8 cellular contexts compared by ENCODE assay signal in the genomic region with DNA sequence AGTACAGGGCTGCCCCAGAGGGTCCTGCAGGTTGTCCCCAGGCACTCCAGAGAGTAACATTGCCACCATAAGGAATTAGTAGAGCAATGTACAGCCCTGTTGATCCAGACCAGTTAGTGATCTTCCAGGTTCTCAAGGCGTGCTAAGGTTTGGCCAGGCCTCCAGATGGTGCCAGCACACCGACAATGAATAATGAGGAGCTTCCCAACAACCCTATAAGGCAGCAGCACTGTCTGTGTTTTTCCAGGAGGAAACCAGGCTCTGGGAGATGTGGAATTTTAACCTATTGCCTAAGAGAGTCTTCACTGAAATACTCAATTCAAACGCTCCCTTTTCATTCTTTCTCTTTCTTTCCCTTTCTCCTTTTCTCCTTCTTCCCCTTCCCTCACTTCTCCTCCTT.
A peak's percentile ranks its signal among the peaks of the same experiment; 100 is the strongest.
DNase-seq lines count a peak whose midpoint lies in the region; ATAC-seq and TF ChIP-seq lines count a peak whose summit lies in the region.

No MANE protein-coding gene starts in this region.

- no peaks in the 10 kb centered on the region for H4K20me1 ChIP-seq in GM23248 (ENCODE audit: insufficient read depth)

- in situ Hi-C loops in GM23248 (cut with MboI): no loop called here

- H3K4me3 ChIP-seq in GM23248 (no peak overlapping the region), WI38 (ENCODE audit: low read depth, low read length) (no peak overlapping the region), heart right ventricle (no peak overlapping the region)

- TF ChIP-seq CTCF in WI38 (IDR thresholded peaks at IDR 0.05; ENCODE audit: low read depth, low read length) (peak; percentile 41; the same call in 1 of the 2 replicates), heart right ventricle (IDR thresholded peaks at IDR 0.05) (peak in 7 of 9 donors; percentile 22 to 59 (median 37))

- H3K9me3 ChIP-seq in GM23248 (ENCODE audit: low read depth) (no peaks in the 10 kb centered on the region), heart right ventricle (no peaks in the 10 kb centered on the region)

- H3K36me3 ChIP-seq in GM23248 (ENCODE audit: low read depth) (no peaks in the 10 kb centered on the region), heart right ventricle (peaks cover 0 to 26% (median 0%) of the 10 kb centered on the region in 9 donors)

- no peak overlapping the region for H3K4me2 ChIP-seq in GM23248 (ENCODE audit: unreplicated experiment)

- peak; percentile 32 for DNase-seq in GM23248
- no peak for DNase-seq in heart right ventricle
- DNase-seq in pulmonary artery endothelial cell (ENCODE audit: low read depth, low spot score): peak; percentile 59
- DNase-seq in NCI-H1436 (lab: John Stamatoyannopoulos, UW): no peak
- DNase-seq in LoVo (ENCODE audit: low spot score): no peak
- no peak for DNase-seq in T-helper 1 cell

- no peak overlapping the region for H2AFZ ChIP-seq in GM23248

- no peak overlapping the region for H3K9ac ChIP-seq in GM23248

- ATAC-seq in heart right ventricle (peak in 6 of 8 donors; percentile 35 to 69 (median 53)), HG02981 (IDR thresholded peaks at IDR 0.05; ENCODE audit: unreplicated experiment) (no peak)

- no peaks in the 10 kb centered on the region for H3K27me3 ChIP-seq in GM23248 (replicated peaks; ENCODE audit: insufficient read depth)
- no peaks in the 10 kb centered on the region for H3K27me3 ChIP-seq in heart right ventricle

- H3K79me2 ChIP-seq in GM23248 (ENCODE audit: insufficient read depth): no peaks in the 10 kb centered on the region

- no peak overlapping the region for H3K27ac ChIP-seq in GM23248
- peak overlapping the region in 4 of 10 donors; percentile 2 to 34 (median 19) for H3K27ac ChIP-seq in heart right ventricle

- H3F3A ChIP-seq in GM23248 (ENCODE audit: insufficient read depth): peaks cover 23% of the 10 kb centered on the region

- H3K4me1 ChIP-seq in GM23248 (ENCODE audit: insufficient read depth) (peaks cover 25% of the 10 kb centered on the region), heart right ventricle (peaks cover 8 to 82% (median 54%) of the 10 kb centered on the region in 9 donors)

- 95 to 100% methylated on average over 3 of the region's 3 CpGs for WGBS in GM23248 (ENCODE audit: low coverage in 1 of 2, low lambda C conversion rate in 2 of 2, missing lambda C conversion rate in 2 of 2), 2 experiments
- 62 to 73% methylated on average over 3 of the region's 3 CpGs for WGBS in heart right ventricle, 2 donors

- intact Hi-C loops in heart right ventricle (cut with DNase I): loop anchor here in 1 of 10 donors (5.0 kb wide), 1 partner anchor 36 kb away; no protein-coding TSS in a partner anchor

- H3K9me2 ChIP-seq in GM23248 (ENCODE audit: insufficient read depth): no peaks in the 10 kb centered on the region

Comparison
In these comparisons a context has a peak if more than half of its experiments do, and no peak if none do; other contexts are left out.
1. DNase-seq: peak in GM23248 (single experiment) and pulmonary artery endothelial cell (single experiment); none in heart right ventricle (0 of 2), NCI-H1436 (single experiment), LoVo (single experiment) and T-helper 1 cell (0 of 5).